8 cellular contexts compared by ENCODE assay signal in the genomic region with DNA sequence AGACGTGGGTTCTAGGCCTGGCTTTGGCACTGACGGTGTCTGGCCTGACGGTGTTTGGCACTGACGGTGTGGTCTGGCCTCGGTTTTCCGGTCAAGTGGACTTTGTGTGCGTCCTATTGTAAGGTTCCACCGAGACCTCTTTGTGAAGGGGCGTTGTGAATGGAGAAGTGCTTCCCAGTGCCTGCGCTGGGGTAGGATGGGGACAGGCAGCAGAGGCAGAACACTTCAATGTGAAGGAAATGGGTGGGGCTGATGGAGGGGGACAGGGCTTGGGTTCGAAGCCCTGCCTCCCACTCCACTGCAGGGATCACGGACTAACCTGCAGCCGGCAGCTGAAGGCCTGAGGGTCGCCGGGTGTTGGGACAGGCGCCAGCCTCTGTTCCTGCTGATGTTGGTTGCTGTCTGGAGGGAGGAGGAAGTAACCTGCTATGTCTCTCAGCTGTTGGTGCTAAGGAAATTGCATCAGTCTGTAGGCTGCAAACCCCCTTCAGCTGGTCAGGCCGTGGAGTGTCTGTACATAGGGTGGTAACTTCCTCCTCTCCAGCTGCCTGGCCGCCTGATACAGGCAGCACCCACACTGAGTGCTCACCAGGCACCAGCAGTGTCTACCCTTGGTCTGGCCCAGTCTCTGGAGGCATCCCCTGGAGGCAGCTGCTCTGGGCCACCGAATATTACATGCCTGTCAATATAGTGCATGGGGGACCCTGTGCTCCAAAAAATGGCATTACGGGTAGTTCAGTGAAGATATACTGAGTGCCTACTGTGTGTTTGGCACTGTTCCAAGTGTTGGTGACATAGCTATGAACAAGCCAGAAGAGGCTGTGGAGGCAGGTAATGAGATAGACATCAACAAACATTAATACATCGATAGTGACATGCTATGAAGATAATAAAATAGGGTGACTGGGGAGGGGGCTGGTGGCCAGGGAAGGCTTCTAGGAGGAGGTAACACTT. TPM values are rescaled to one million over a fixed set of nuclear protein-coding genes. Genes with fewer than 3 reads are reported as not detected.
DNase-seq lines count a peak whose midpoint lies in the region; ATAC-seq and TF ChIP-seq lines count a peak whose summit lies in the region.

No MANE protein-coding gene starts in this region.

- peaks cover 18% of the 10 kb centered on the region for H3K4me1 Mint-ChIP-seq in activated naive CD4-positive, alpha-beta T cell treated with anti-CD3 and anti-CD28 coated beads, Interleukin-2, amount 50 U/mL, for 24 hours

- no peak overlapping the region for H3K27ac Mint-ChIP-seq in activated naive CD4-positive, alpha-beta T cell treated with anti-CD3 and anti-CD28 coated beads, Interleukin-2, amount 50 U/mL, for 24 hours

- H3K27me3 Mint-ChIP-seq in activated naive CD4-positive, alpha-beta T cell treated with anti-CD3 and anti-CD28 coated beads, Interleukin-2, amount 50 U/mL, for 24 hours: peaks cover 39% of the 10 kb centered on the region

- POLR2A ChIA-PET in Panc1 (lab: Charles Lee): no interaction called here

- H3K4me3 Mint-ChIP-seq in activated naive CD4-positive, alpha-beta T cell treated with anti-CD3 and anti-CD28 coated beads, Interleukin-2, amount 50 U/mL, for 24 hours: peak overlapping the region; percentile 86

- CTCF ChIA-PET in Panc1 (lab: Charles Lee): interaction anchor here (0.7 kb wide), 1 partner anchor 53 kb away, joined by 3 read pairs; no protein-coding TSS in a partner anchor

- TF ChIP-seq POLR2A in prostate gland (IDR thresholded peaks at IDR 0.05): no peak

- H3K36me3 ChIP-seq in Panc1 (ENCODE audit: control insufficient read depth, insufficient read depth, low read length): no peaks in the 10 kb centered on the region
- no peaks in the 10 kb centered on the region for H3K36me3 ChIP-seq in prostate gland

- no peaks in the 10 kb centered on the region for H3K36me3 Mint-ChIP-seq in activated naive CD4-positive, alpha-beta T cell treated with anti-CD3 and anti-CD28 coated beads, Interleukin-2, amount 50 U/mL, for 24 hours

- H3K4me3 ChIP-seq in Panc1 (ENCODE audit: low read depth in 2 of 2, low read length in 2 of 2): no peak overlapping the region
- peak overlapping the region in 58 of 59 donors; percentile 21 to 75 (median 62) for H3K4me3 ChIP-seq in dorsolateral prefrontal cortex
- no peak overlapping the region for H3K4me3 ChIP-seq in prostate gland

- no peaks in the 10 kb centered on the region for H3K9me3 Mint-ChIP-seq in activated naive CD4-positive, alpha-beta T cell treated with anti-CD3 and anti-CD28 coated beads, Interleukin-2, amount 50 U/mL, for 24 hours

- ATAC-seq in HG02885 (IDR thresholded peaks at IDR 0.05; ENCODE audit: poor library complexity, unreplicated experiment) (peak; percentile 68), Panc1 (peak; percentile 46)

- H3K27ac ChIP-seq in Panc1 (ENCODE audit: low read length) (no peak overlapping the region), dorsolateral prefrontal cortex (peak overlapping the region in 52 of 59 donors; percentile 15 to 91 (median 74)), prostate gland (no peak overlapping the region)

- DNase-seq in activated naive CD4-positive, alpha-beta T cell (lab: John Stamatoyannopoulos, UW): no peak
- DNase-seq in Panc1 (ENCODE audit: low read depth, low spot score) (no peak), dorsolateral prefrontal cortex (peak in 8 of 10 donors; percentile 16 to 54 (median 50)), mucosa of gallbladder (ENCODE audit: low spot score) (peak; percentile 56), prostate gland (ENCODE audit: low spot score) (no peak), GM19240 (ENCODE audit: insufficient read length, low spot score) (no peak)

- H3K27me3 ChIP-seq in Panc1 (ENCODE audit: control insufficient read depth, insufficient read depth, low read length): no peaks in the 10 kb centered on the region
- H3K27me3 ChIP-seq in dorsolateral prefrontal cortex: peaks cover 0 to 25% (median 7%) of the 10 kb centered on the region in 45 donors
- H3K27me3 ChIP-seq in prostate gland (replicated peaks; ENCODE audit: insufficient read depth): no peaks in the 10 kb centered on the region

- H3K9me3 ChIP-seq in Panc1 (ENCODE audit: control insufficient read depth, insufficient read depth, low read depth, low read length) (no peaks in the 10 kb centered on the region), prostate gland (no peaks in the 10 kb centered on the region)

- in situ Hi-C loops in Panc1 (cut with HindIII; ENCODE audit: low pct_unique_long_range_greater_than_20kb, low sequenced_read_pairs): no loop called here

- intact Hi-C loops in Panc1 (cut with micrococcal nuclease; ENCODE audit: unreplicated experiment) (no loop called here), dorsolateral prefrontal cortex (cut with DNase I) (loop anchor here in 1 of 2 donors (5.0 kb wide), 2 partner anchors 41 to 96 kb away; a partner anchor contains a TSS), prostate gland (cut with DNase I) (no loop called here)

- 58% methylated on average over 21 of the region's 21 CpGs for WGBS in prostate gland

- TF ChIP-seq CTCF in Panc1 (IDR thresholded peaks at IDR 0.05) (no peak), dorsolateral prefrontal cortex (IDR thresholded peaks at IDR 0.05 in 54 of 56, conservative IDR thresholded peaks at IDR 0.05 in 2 of 56; ENCODE audit: low read depth in 1 of 56, partially characterized antibody in 56 of 56) (no peak), prostate gland (IDR thresholded peaks at IDR 0.05) (no peak)

- H3K4me1 ChIP-seq in Panc1 (ENCODE audit: control insufficient read depth, insufficient read depth, low read length): no peaks in the 10 kb centered on the region
- no peaks in the 10 kb centered on the region for H3K4me1 ChIP-seq in prostate gland (replicated peaks)

- no TSS peak for BruUV-seq in Panc1 (replicated peaks; lab: Mats Ljungman, UMichigan)

RNA-seq across cellular contexts. Expression of a gene that starts 1.1 kb away (rescaled TPM):
- total RNA-seq in Panc1 (2021; ENCODE audit: unreplicated experiment): 0.69 TPM
- polyA plus RNA-seq in Panc1 (2012; ENCODE audit: insufficient read length): 0.30 TPM
- total RNA-seq in dorsolateral prefrontal cortex: 10 to 100 TPM in 118 of 120 experiments, 1 to 10 TPM in 2; 7.8 to 33.0 (median 19.9) TPM
- total RNA-seq in mucosa of gallbladder: 7.2 TPM
- total RNA-seq in prostate gland: 1 to 10 TPM; 1.3 to 4.7 TPM

RNA-seq across cellular contexts. Expression of a gene that starts 41.5 kb away (rescaled TPM):
- 88.4 TPM for total RNA-seq in Panc1 (2021; ENCODE audit: unreplicated experiment)
- polyA plus RNA-seq in Panc1 (2012; ENCODE audit: insufficient read length): 42.3 TPM
- total RNA-seq in dorsolateral prefrontal cortex: 100 to 1,000 TPM in 10 of 120 experiments, 10 to 100 TPM in 110; 61.4 to 113 (median 85.9) TPM
- 48.6 TPM for total RNA-seq in mucosa of gallbladder
- total RNA-seq in prostate gland: 10 to 100 TPM; 56.6 to 71.3 TPM

Comparison
In these comparisons a context has a peak if more than half of its experiments do, and no peak if none do; other contexts are left out.
1. DNase-seq: peak in dorsolateral prefrontal cortex (8 of 10) and mucosa of gallbladder (single experiment); none in activated naive CD4-positive, alpha-beta T cell (0 of 4), Panc1 (single experiment), prostate gland (single experiment) and GM19240 (single experiment).
2. H3K27ac ChIP-seq: peak in dorsolateral prefrontal cortex (52 of 59); none in Panc1 (single experiment) and prostate gland (0 of 2).
3. H3K4me3 ChIP-seq: peak in dorsolateral prefrontal cortex (58 of 59); none in Panc1 (0 of 2) and prostate gland (0 of 2).